ENCODE assay signal across 8 cellular contexts in genomic region chr6:144931172-144932035, GRCh38.
DNase-seq lines count a peak whose midpoint lies in the region; ATAC-seq lines count a peak whose summit lies in the region.

No MANE protein-coding gene starts in this region.

- ATAC-seq in GM21367 (IDR thresholded peaks at IDR 0.05; ENCODE audit: unreplicated experiment): peak; percentile 81
- ATAC-seq in GM21717 (IDR thresholded peaks at IDR 0.05; ENCODE audit: unreplicated experiment): no peak
- ATAC-seq in HG03378 (IDR thresholded peaks at IDR 0.05; ENCODE audit: unreplicated experiment): no peak

- DNase-seq in Daoy (ENCODE audit: low read depth) (peak; percentile 35), NCI-H1048 (lab: John Stamatoyannopoulos, UW) (peak; percentile 44), germinal center (ENCODE audit: low spot score) (peak; percentile 10), smooth muscle cell of the brain vasculature (ENCODE audit: low read depth, low spot score) (peak; percentile 10)
- DNase-seq in activated CD4-positive, alpha-beta T cell treated with anti-CD3 and anti-CD28 coated beads, Interleukin-2, amount 50 U/mL, for 48 hours: peak; percentile 33 to 49
